1 cellular context compared by ENCODE assay signal in the genomic region with DNA sequence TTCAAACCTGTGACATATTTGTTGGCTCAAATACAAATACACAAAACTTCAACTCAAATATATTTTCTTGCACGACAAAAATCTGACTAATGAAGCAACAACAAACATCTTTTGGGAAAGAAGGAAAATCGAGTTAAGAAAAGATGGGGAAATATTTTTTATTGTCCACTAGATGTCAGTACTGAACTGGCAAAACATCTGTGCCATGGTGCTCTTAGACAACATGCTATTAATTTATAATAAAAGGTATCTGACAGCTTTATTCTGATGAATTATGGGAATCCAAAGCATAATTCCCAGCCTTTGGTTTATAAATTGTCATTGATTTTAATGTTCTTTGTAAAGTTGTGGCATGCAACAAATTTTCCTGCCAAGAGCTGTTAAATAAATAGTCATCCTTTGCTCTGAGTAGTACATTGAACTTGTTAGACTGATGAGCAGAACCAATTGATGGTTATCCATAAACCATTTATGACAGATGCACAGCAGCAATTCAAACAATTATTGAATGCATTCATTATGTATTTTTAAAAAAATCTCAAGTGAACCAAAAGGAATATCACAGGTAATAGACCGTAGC.
TF ChIP-seq lines count a peak whose summit lies in the region.

No MANE protein-coding gene starts in this region.

TF ChIP-seq in HCT116, 20 proteins besides CTCF, POLR2A, EP300 and RAD21 (continued from another document):
- TF ChIP-seq YY1 (IDR thresholded peaks at IDR 0.05; ENCODE audit: extremely low read depth, insufficient replicate concordance, low read depth, low read length) (no peak), SIN3A (IDR thresholded peaks at IDR 0.05; ENCODE audit: low read depth) (no peak), POLR2AphosphoS5 (IDR thresholded peaks at IDR 0.05; ENCODE audit: low read depth, low read length) (no peak), CBX3 (IDR thresholded peaks at IDR 0.05; ENCODE audit: low read depth) (no peak), JUND (IDR thresholded peaks at IDR 0.05) (no peak), ELF1 (IDR thresholded peaks at IDR 0.05; ENCODE audit: borderline replicate concordance, low read depth) (no peak), ZNF274 (IDR thresholded peaks at IDR 0.05; ENCODE audit: low read depth, low read length) (no peak), CEBPB (IDR thresholded peaks at IDR 0.05; ENCODE audit: low read depth) (no peak), FOSL1 (IDR thresholded peaks at IDR 0.05; ENCODE audit: low read depth) (no peak), TCF7L2 (IDR thresholded peaks at IDR 0.05; ENCODE audit: borderline replicate concordance, extremely low read depth, insufficient read depth, insufficient read length) (no peak), SRF (IDR thresholded peaks at IDR 0.05; ENCODE audit: low read depth) (no peak), ZBTB33 (IDR thresholded peaks at IDR 0.05; ENCODE audit: extremely low read depth, insufficient replicate concordance, low read length) (no peak)
